ENCODE assay signal across 17 cellular contexts in genomic region chr10:125599194-125599593, GRCh38.
DNase-seq lines count a peak whose midpoint lies in the region; ATAC-seq and TF ChIP-seq lines count a peak whose summit lies in the region.
"Had no signal": no experiment of that assay in that cellular context is flagged by ENCODE, and none has a peak within 500 bp of the region (broad histone marks: within the 10 kb centered on the region; RNA-seq: fewer than 3 reads in every experiment).

No MANE protein-coding gene starts in this region.

- peak overlapping the region in 1 of 2 donors; percentile 46 for H3K27ac Mint-ChIP-seq in stimulated activated naive CD8-positive, alpha-beta T cell treated with anti-CD3 and anti-CD28 coated beads, Interleukin-15, amount 100 ng/mL, for 72 hours
- peak overlapping the region; percentile 64 for H3K27ac Mint-ChIP-seq in T-helper 1 cell treated with Interleukin-12 subunit alpha and Interleukin-12 subunit beta and Interleukin-4 antibody, amounts not matched to agents 30 μg/mL and 1 μg/mL, for 36 hours
- H3K27ac Mint-ChIP-seq in chondrocyte (ENCODE audit: unreplicated experiment): no peak overlapping the region
- H3K27ac Mint-ChIP-seq: CD4-positive, alpha-beta memory T cell; H9 had no signal

- H3K9me3 Mint-ChIP-seq in stimulated activated naive CD8-positive, alpha-beta T cell treated with anti-CD3 and anti-CD28 coated beads, Interleukin-15, amount 100 ng/mL, for 72 hours: peaks cover 35 to 37% of the 10 kb centered on the region in 2 donors
- H3K9me3 Mint-ChIP-seq in T-helper 1 cell treated with Interleukin-12 subunit alpha and Interleukin-12 subunit beta and Interleukin-4 antibody, amounts not matched to agents 30 μg/mL and 1 μg/mL, for 36 hours: peaks cover 41% of the 10 kb centered on the region
- H3K9me3 Mint-ChIP-seq in chondrocyte (ENCODE audit: low read depth): peaks cover 35% of the 10 kb centered on the region

- H3K36me3 Mint-ChIP-seq in T-helper 1 cell treated with Interleukin-12 subunit alpha and Interleukin-12 subunit beta and Interleukin-4 antibody, amounts not matched to agents 30 μg/mL and 1 μg/mL, for 36 hours (ENCODE audit: low read depth): peaks cover 1% of the 10 kb centered on the region
- H3K36me3 Mint-ChIP-seq in chondrocyte (ENCODE audit: low read depth): peaks cover 6% of the 10 kb centered on the region
- H3K36me3 Mint-ChIP-seq: CD4-positive, alpha-beta memory T cell had no signal

- peaks cover 6% of the 10 kb centered on the region for H3K27me3 Mint-ChIP-seq in stimulated activated naive CD8-positive, alpha-beta T cell treated with anti-CD3 and anti-CD28 coated beads, Interleukin-15, amount 100 ng/mL, for 72 hours
- H3K27me3 Mint-ChIP-seq in T-helper 1 cell treated with Interleukin-12 subunit alpha and Interleukin-12 subunit beta and Interleukin-4 antibody, amounts not matched to agents 30 μg/mL and 1 μg/mL, for 36 hours (ENCODE audit: low read depth): no peaks in the 10 kb centered on the region
- peaks cover 4% of the 10 kb centered on the region for H3K27me3 Mint-ChIP-seq in chondrocyte (ENCODE audit: low read depth)

- ATAC-seq in stimulated activated naive CD8-positive, alpha-beta T cell treated with anti-CD3 and anti-CD28 coated beads, Interleukin-15, amount 100 ng/mL, for 72 hours: peak; percentile 48
- no peak for ATAC-seq in stimulated activated naive CD8-positive, alpha-beta T cell treated with anti-CD3 and anti-CD28 coated beads, Interleukin-15, Interleukin-2, amounts not matched to agents 100 U/mL and 50 U/mL, for 24 hours
- no peak for ATAC-seq in GM21367 (IDR thresholded peaks at IDR 0.05; ENCODE audit: unreplicated experiment)

- peak; percentile 1 for DNase-seq in NCI-H2196 treated with DMSO at 0.1 percent for 48 hours (lab: John Stamatoyannopoulos, UW; ENCODE audit: unreplicated experiment)
- DNase-seq in NCI-H2196 (lab: John Stamatoyannopoulos, UW; ENCODE audit: unreplicated experiment): no peak
- DNase-seq in stimulated activated naive CD8-positive, alpha-beta T cell treated with anti-CD3 and anti-CD28 coated beads, Interleukin-15, amount 100 ng/mL, for 72 hours: no peak
- no peak for DNase-seq in stimulated activated naive CD8-positive, alpha-beta T cell treated with anti-CD3 and anti-CD28 coated beads, Interleukin-15, Interleukin-2, amounts not matched to agents 100 U/mL and 50 U/mL, for 24 hours
- no peak for DNase-seq in chondrocyte (ENCODE audit: low spot score)
- DNase-seq in stimulated activated naive CD4-positive, alpha-beta T cell (lab: John Stamatoyannopoulos, UW): no peak
- DNase-seq: Calu3; CD4-positive, alpha-beta memory T cell; H9; NCI-H1048; NCI-H1436; NCI-H2081; NCI-H2171 treated with DMSO at 0.1 percent for 48 hours; NCI-H510A; NCI-H774 had no signal

- no peak for TF ChIP-seq CTCF in chondrocyte (IDR thresholded peaks at IDR 0.05)

- peaks cover 11% of the 10 kb centered on the region for H3K4me1 Mint-ChIP-seq in stimulated activated naive CD8-positive, alpha-beta T cell treated with anti-CD3 and anti-CD28 coated beads, Interleukin-15, amount 100 ng/mL, for 72 hours
- peaks cover 2% of the 10 kb centered on the region for H3K4me1 Mint-ChIP-seq in T-helper 1 cell treated with Interleukin-12 subunit alpha and Interleukin-12 subunit beta and Interleukin-4 antibody, amounts not matched to agents 30 μg/mL and 1 μg/mL, for 36 hours (ENCODE audit: low read depth)
- H3K4me1 Mint-ChIP-seq in chondrocyte (ENCODE audit: low read depth): no peaks in the 10 kb centered on the region
- H3K4me1 Mint-ChIP-seq: H9 had no signal

- peak overlapping the region in 1 of 2 donors; percentile 28 for H3K4me3 Mint-ChIP-seq in stimulated activated naive CD8-positive, alpha-beta T cell treated with anti-CD3 and anti-CD28 coated beads, Interleukin-15, amount 100 ng/mL, for 72 hours
- no peak overlapping the region for H3K4me3 Mint-ChIP-seq in T-helper 1 cell treated with Interleukin-12 subunit alpha and Interleukin-12 subunit beta and Interleukin-4 antibody, amounts not matched to agents 30 μg/mL and 1 μg/mL, for 36 hours
- no peak overlapping the region for H3K4me3 Mint-ChIP-seq in chondrocyte (ENCODE audit: unreplicated experiment)
- H3K4me3 Mint-ChIP-seq: H9 had no signal
